In genomic region chr2:20781656-20782265, GRCh38 we compare ENCODE assay signal across 9 cellular contexts.
DNase-seq lines count a peak whose midpoint lies in the region; ATAC-seq and TF ChIP-seq lines count a peak whose summit lies in the region.
"Had no signal": no experiment of that assay in that cellular context is flagged by ENCODE, and none has a peak within 500 bp of the region (broad histone marks: within the 10 kb centered on the region; RNA-seq: fewer than 3 reads in every experiment).

No MANE protein-coding gene starts in this region.

- ATAC-seq in GM19328 (IDR thresholded peaks at IDR 0.05; ENCODE audit: unreplicated experiment) = peak; percentile 62
- ATAC-seq in HG03571 (IDR thresholded peaks at IDR 0.05; ENCODE audit: unreplicated experiment) = peak; percentile 75
- no peak for ATAC-seq in HG02571 (IDR thresholded peaks at IDR 0.05; ENCODE audit: unreplicated experiment)

- no peak overlapping the region for H3K4me3 ChIP-seq in WI38 (ENCODE audit: low read depth, low read length)

- DNase-seq in D341Med (ENCODE audit: low spot score) = peak; percentile 51
- peak; percentile 42 for DNase-seq in iPS-NIHi7 (ENCODE audit: extremely low spot score)
- DNase-seq in DMS114 treated with DMSO at 0.1 percent for 48 hours (lab: John Stamatoyannopoulos, UW; ENCODE audit: unreplicated experiment) = no peak
- DNase-seq in SIG-M5 treated with dmso at 0.1 percent for 504 hours (lab: John Stamatoyannopoulos, UW; ENCODE audit: unreplicated experiment) = no peak
- DNase-seq: activated B cell treated with CpG ODN at 0.5 μM for 24 hours had no signal

- TF ChIP-seq CTCF in WI38 (IDR thresholded peaks at IDR 0.05; ENCODE audit: low read depth, low read length) = peak; percentile 59

Comparison
In these comparisons a context has a peak if more than half of its experiments do, and no peak if none do; other contexts are left out.
1. DNase-seq: peak in D341Med (single experiment) and iPS-NIHi7 (single experiment); none in DMS114 treated with DMSO at 0.1 percent for 48 hours (single experiment) and SIG-M5 treated with dmso at 0.1 percent for 504 hours (single experiment).